ENCODE assay signal across 1 cellular context in the genomic region with DNA sequence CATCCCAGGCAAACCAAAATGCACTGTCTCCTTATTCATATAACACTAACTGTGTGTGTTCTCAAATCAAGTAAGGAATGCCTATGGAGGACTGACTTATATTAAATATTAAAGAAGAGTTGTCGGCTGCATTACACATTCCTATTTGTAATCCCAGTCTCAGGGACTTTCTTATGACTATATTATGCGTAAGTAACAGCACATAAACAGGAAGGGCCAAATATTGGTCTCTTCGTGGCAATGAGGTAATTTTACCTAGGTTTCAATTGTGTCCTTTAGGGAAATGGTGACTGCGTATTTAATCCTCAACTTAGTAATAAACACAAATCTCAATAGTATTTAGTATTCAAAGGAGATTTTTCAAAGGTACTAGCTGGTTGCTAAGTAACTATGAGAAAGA.
TF ChIP-seq lines count a peak whose summit lies in the region.

No MANE protein-coding gene starts in this region.

TF ChIP-seq in K562, 482 proteins besides CTCF, POLR2A, EP300 and RAD21:
- TF ChIP-seq NR4A1 (CRISPR knock-in tag; IDR thresholded peaks at IDR 0.05) (no peak), NR4A1 (tag; IDR thresholded peaks at IDR 0.05) (no peak), ZFP30 (CRISPR knock-in tag; IDR thresholded peaks at IDR 0.05; ENCODE audit: borderline replicate concordance) (no peak), ZNF586 (CRISPR knock-in tag; conservative IDR thresholded peaks at IDR 0.05) (no peak), ZC3H4 (CRISPR knock-in tag; IDR thresholded peaks at IDR 0.05; ENCODE audit: borderline replicate concordance) (no peak), FOXA1 (IDR thresholded peaks at IDR 0.05; ENCODE audit: borderline replicate concordance) (no peak), ZNF277 (CRISPR knock-in tag; IDR thresholded peaks at IDR 0.05; ENCODE audit: borderline replicate concordance) (0 out of 2 replicates have a peak, but pooled peaks have one; percentile 30)
- TF ChIP-seq, protein P1, sequence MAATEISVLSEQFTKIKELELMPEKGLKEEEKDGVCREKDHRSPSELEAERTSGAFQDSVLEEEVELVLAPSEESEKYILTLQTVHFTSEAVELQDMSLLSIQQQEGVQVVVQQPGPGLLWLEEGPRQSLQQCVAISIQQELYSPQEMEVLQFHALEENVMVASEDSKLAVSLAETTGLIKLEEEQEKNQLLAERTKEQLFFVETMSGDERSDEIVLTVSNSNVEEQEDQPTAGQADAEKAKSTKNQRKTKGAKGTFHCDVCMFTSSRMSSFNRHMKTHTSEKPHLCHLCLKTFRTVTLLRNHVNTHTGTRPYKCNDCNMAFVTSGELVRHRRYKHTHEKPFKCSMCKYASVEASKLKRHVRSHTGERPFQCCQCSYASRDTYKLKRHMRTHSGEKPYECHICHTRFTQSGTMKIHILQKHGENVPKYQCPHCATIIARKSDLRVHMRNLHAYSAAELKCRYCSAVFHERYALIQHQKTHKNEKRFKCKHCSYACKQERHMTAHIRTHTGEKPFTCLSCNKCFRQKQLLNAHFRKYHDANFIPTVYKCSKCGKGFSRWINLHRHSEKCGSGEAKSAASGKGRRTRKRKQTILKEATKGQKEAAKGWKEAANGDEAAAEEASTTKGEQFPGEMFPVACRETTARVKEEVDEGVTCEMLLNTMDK (IDR thresholded peaks at IDR 0.05; ENCODE audit: borderline replicate concordance, insufficient read depth, low read depth, low read length, poor library complexity, severe bottlenecking), result no peak
- TF ChIP-seq, protein P2, sequence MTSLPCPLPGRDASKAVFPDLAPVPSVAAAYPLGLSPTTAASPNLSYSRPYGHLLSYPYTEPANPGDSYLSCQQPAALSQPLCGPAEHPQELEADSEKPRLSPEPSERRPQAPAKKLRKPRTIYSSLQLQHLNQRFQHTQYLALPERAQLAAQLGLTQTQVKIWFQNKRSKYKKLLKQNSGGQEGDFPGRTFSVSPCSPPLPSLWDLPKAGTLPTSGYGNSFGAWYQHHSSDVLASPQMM (CRISPR knock-in tag; IDR thresholded peaks at IDR 0.05), result no peak
